Comparison of ENCODE assay signal across 8 cellular contexts in genomic region chr22:30705710-30706651, GRCh38. TPM values are rescaled to one million over a fixed set of nuclear protein-coding genes. Genes with fewer than 3 reads are reported as not detected.
A peak's percentile ranks its signal among the peaks of the same experiment; 100 is the strongest.
DNase-seq lines count a peak whose midpoint lies in the region; ATAC-seq, FAIRE-seq and TF ChIP-seq lines count a peak whose summit lies in the region.

No MANE protein-coding gene starts in this region.

- no peak for TF ChIP-seq CTCF in cardiac fibroblast (IDR thresholded peaks at IDR 0.05; ENCODE audit: low read depth, low read length)

- ATAC-seq in GM21367 (IDR thresholded peaks at IDR 0.05; ENCODE audit: unreplicated experiment): peak; percentile 41
- no peak for ATAC-seq in GM21737 (IDR thresholded peaks at IDR 0.05; ENCODE audit: unreplicated experiment)
- ATAC-seq in HG03378 (IDR thresholded peaks at IDR 0.05; ENCODE audit: unreplicated experiment): no peak

- H3K4me3 ChIP-seq in cardiac fibroblast (replicated peaks in 1 of 2; ENCODE audit: low read depth in 2 of 2, low read length in 2 of 2): no peak overlapping the region

- peak; percentile 71 for DNase-seq in Daoy (ENCODE audit: low read depth)
- peak; percentile 62 for DNase-seq in NCI-H146 treated with DMSO at 0.1 percent for 48 hours (lab: John Stamatoyannopoulos, UW; ENCODE audit: unreplicated experiment)
- peak; percentile 29 to 42 for DNase-seq in cardiac fibroblast (ENCODE audit: low read depth in 2 of 2)
- no peak for DNase-seq in urothelium cell line (ENCODE audit: low spot score)
- DNase-seq in KG1 (lab: John Stamatoyannopoulos, UW): no peak

- peak; percentile 5 for FAIRE-seq in urothelium cell line (lab: Jason Lieb, UNC)

RNA-seq across cellular contexts. Expression of gene OSBP2, which starts 11.3 kb away (rescaled TPM):
- 0.60 and 0.97 TPM in 2 replicates for total RNA-seq in Daoy (2014; rRNA removed; shearing (Covaris generic))

RNA-seq across cellular contexts. Expression of gene DUSP18, which starts 38.3 kb away (rescaled TPM):
- 4.3 and 7.0 TPM in 2 replicates for total RNA-seq in Daoy (2014; rRNA removed; shearing (Covaris generic))

Comparison
In these comparisons a context has a peak if more than half of its experiments do, and no peak if none do; other contexts are left out.
1. DNase-seq: peak in Daoy (single experiment), NCI-H146 treated with DMSO at 0.1 percent for 48 hours (single experiment) and cardiac fibroblast (2 of 2); none in urothelium cell line (single experiment) and KG1 (single experiment).